Comparison of ENCODE assay signal across 12 cellular contexts in the genomic region with DNA sequence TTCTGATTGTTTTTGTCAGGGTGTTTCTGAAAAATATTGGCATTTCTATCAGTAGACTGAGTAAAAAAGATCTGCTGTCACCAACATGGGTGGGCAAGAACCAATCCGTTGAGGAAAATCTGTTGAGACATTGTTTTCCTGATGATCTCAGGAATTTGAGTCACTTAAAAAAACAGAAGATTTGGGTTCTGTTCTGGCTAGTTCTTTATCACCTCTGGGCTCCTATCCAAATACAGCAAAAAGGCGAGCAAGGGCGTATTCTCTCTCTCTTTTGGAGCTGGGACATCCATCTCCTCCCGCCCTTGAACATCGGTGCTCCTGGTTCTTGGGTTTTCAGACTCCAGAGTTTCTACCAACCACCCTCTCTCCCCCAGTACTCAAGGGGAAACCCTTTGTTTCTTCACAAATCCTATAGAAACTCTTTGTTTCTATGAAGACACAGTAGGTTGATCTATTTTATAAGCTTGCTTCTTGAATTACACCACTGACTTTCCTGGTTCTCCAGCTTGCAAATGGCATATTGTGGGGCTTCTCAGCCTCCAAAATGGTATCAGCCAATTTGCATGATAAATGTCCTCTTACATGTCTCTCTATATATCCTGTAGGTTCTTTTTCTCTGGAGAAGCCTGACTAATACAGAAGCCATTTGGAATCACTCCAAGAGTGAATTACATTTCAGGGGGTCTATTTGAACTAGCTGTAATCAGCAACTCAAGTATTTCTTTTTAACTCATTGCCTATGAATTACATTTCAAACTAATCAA.
A peak's percentile ranks its signal among the peaks of the same experiment; 100 is the strongest.
DNase-seq lines count a peak whose midpoint lies in the region; ATAC-seq, FAIRE-seq and TF ChIP-seq lines count a peak whose summit lies in the region.
"Had no signal": no experiment of that assay in that cellular context is flagged by ENCODE, and none has a peak within 500 bp of the region (broad histone marks: within the 10 kb centered on the region; RNA-seq: fewer than 3 reads in every experiment).

No MANE protein-coding gene starts in this region.

- DNase-seq in DMS153 treated with DMSO at 0.1 percent for 48 hours (lab: John Stamatoyannopoulos, UW; ENCODE audit: unreplicated experiment) (peak; percentile 10), DMS153 (lab: John Stamatoyannopoulos, UW) (no peak), RCC 7860 (ENCODE audit: low spot score) (peak; percentile 44), fibroblast of mammary gland (ENCODE audit: low read depth) (peak; percentile 76), retinal pigment epithelial cell (ENCODE audit: low read depth) (peak; percentile 52), NCI-H2227 (lab: John Stamatoyannopoulos, UW; ENCODE audit: unreplicated experiment) (no peak)
- no peak for DNase-seq in stimulated activated naive CD4-positive, alpha-beta T cell treated with Interleukin-2 at 50 U/mL for 16 hours (lab: John Stamatoyannopoulos, UW)
- DNase-seq: erythroblast, islet precursor cell, NCI-H187 treated with DMSO at 0.1 percent for 48 hours, occipital lobe had no signal

- TF ChIP-seq CTCF in fibroblast of mammary gland (conservative IDR thresholded peaks at IDR 0.05; ENCODE audit: control insufficient read depth, insufficient read depth, low read depth, low read length) = no peak
- no peak for TF ChIP-seq CTCF in retinal pigment epithelial cell (conservative IDR thresholded peaks at IDR 0.05; ENCODE audit: low read depth, low read length)

- H3K4me3 ChIP-seq in fibroblast of mammary gland (ENCODE audit: control insufficient read depth, low read depth, low read length) = no peak overlapping the region
- H3K4me3 ChIP-seq in retinal pigment epithelial cell (ENCODE audit: low read length) = no peak overlapping the region

- FAIRE-seq in RCC 7860 (lab: Jason Lieb, UNC) = no peak

- ATAC-seq in GM19467 (IDR thresholded peaks at IDR 0.05; ENCODE audit: unreplicated experiment) = no peak

Comparison
In these comparisons a context has a peak if more than half of its experiments do, and no peak if none do; other contexts are left out.
1. DNase-seq: peak in DMS153 treated with DMSO at 0.1 percent for 48 hours (single experiment), RCC 7860 (single experiment), fibroblast of mammary gland (single experiment) and retinal pigment epithelial cell (single experiment); none in DMS153 (single experiment), stimulated activated naive CD4-positive, alpha-beta T cell treated with Interleukin-2 at 50 U/mL for 16 hours (single experiment) and NCI-H2227 (single experiment).